8 cellular contexts compared by ENCODE assay signal in genomic region chr10:118800920-118801319, GRCh38. TPM values are rescaled to one million over a fixed set of nuclear protein-coding genes. Genes with fewer than 3 reads are reported as not detected.
DNase-seq lines count a peak whose midpoint lies in the region; ATAC-seq and TF ChIP-seq lines count a peak whose summit lies in the region.

No MANE protein-coding gene starts in this region.

- no peaks in the 10 kb centered on the region for H3K36me3 Mint-ChIP-seq in activated CD8-positive, alpha-beta T cell treated with anti-CD3 and anti-CD28 coated beads for 36 hours (ENCODE audit: low read depth)
- no peaks in the 10 kb centered on the region for H3K36me3 Mint-ChIP-seq in activated CD8-positive, alpha-beta T cell treated with anti-CD3 and anti-CD28 coated beads, Interleukin-2, amount 10 ng/mL, durations not matched to agents 7 days and 5 days (ENCODE audit: low read depth)

- CTCF ChIA-PET in activated CD8-positive, alpha-beta T cell treated with anti-CD3 and anti-CD28 coated beads for 36 hours (lab: Charles Lee) = interaction anchor here (1.0 to 1.5 kb wide), 5 partner anchors 8 to 201 kb away, joined by 3 read pairs; no protein-coding TSS in a partner anchor
- CTCF ChIA-PET in activated CD8-positive, alpha-beta T cell treated with anti-CD3 and anti-CD28 coated beads, Interleukin-2, amount 10 ng/mL, durations not matched to agents 7 days and 5 days (lab: Charles Lee) = interaction anchor here (1.0 kb wide), 1 partner anchor 67 kb away, joined by 3 read pairs; no protein-coding TSS in a partner anchor

- 36 to 48% methylated on average over 1 to 4 of the region's 4 CpGs for WGBS in transverse colon (ENCODE audit: low coverage in 1 of 2), 2 donors

- no peak overlapping the region for H3K4me3 Mint-ChIP-seq in activated CD8-positive, alpha-beta T cell treated with anti-CD3 and anti-CD28 coated beads for 36 hours
- no peak overlapping the region for H3K4me3 Mint-ChIP-seq in activated CD8-positive, alpha-beta T cell treated with anti-CD3 and anti-CD28 coated beads, Interleukin-2, amount 10 ng/mL, durations not matched to agents 7 days and 5 days

- H3K27me3 ChIP-seq in transverse colon = no peaks in the 10 kb centered on the region

- H3K4me1 ChIP-seq in transverse colon = peaks cover 0 to 3% (median 1%) of the 10 kb centered on the region in 4 donors

- H3K27me3 Mint-ChIP-seq in activated CD8-positive, alpha-beta T cell treated with anti-CD3 and anti-CD28 coated beads for 36 hours = peaks cover 11% of the 10 kb centered on the region
- peaks cover 9% of the 10 kb centered on the region for H3K27me3 Mint-ChIP-seq in activated CD8-positive, alpha-beta T cell treated with anti-CD3 and anti-CD28 coated beads, Interleukin-2, amount 10 ng/mL, durations not matched to agents 7 days and 5 days (ENCODE audit: low read depth)

- peak; percentile 22 for TF ChIP-seq CTCF in activated CD8-positive, alpha-beta T cell treated with anti-CD3 and anti-CD28 coated beads for 36 hours (IDR thresholded peaks at IDR 0.05)
- peak; percentile 23 to 56 (median 42) for TF ChIP-seq CTCF in transverse colon (IDR thresholded peaks at IDR 0.05)

- no peak overlapping the region for H3K27ac ChIP-seq in transverse colon

- H3K4me3 ChIP-seq in transverse colon = no peak overlapping the region

- H3K4me1 Mint-ChIP-seq in activated CD8-positive, alpha-beta T cell treated with anti-CD3 and anti-CD28 coated beads for 36 hours (ENCODE audit: low read depth) = peaks cover 4% of the 10 kb centered on the region
- no peaks in the 10 kb centered on the region for H3K4me1 Mint-ChIP-seq in activated CD8-positive, alpha-beta T cell treated with anti-CD3 and anti-CD28 coated beads, Interleukin-2, amount 10 ng/mL, durations not matched to agents 7 days and 5 days (ENCODE audit: low read depth)

- POLR2A ChIA-PET in activated CD8-positive, alpha-beta T cell treated with anti-CD3 and anti-CD28 coated beads for 36 hours (lab: Charles Lee) = no interaction called here
- POLR2A ChIA-PET in activated CD8-positive, alpha-beta T cell treated with anti-CD3 and anti-CD28 coated beads, Interleukin-2, amount 10 ng/mL, durations not matched to agents 7 days and 5 days (lab: Charles Lee) = no interaction called here

- ATAC-seq in activated CD8-positive, alpha-beta T cell treated with anti-CD3 and anti-CD28 coated beads for 36 hours = no peak
- ATAC-seq in activated CD8-positive, alpha-beta T cell treated with anti-CD3 and anti-CD28 coated beads, Interleukin-2, amount 10 ng/mL, durations not matched to agents 7 days and 5 days = no peak
- peak; percentile 78 for ATAC-seq in SK-N-SH treated with all-trans-retinoic acid at 6 μM for 48 hours
- peak; percentile 74 to 76 for ATAC-seq in left cardiac atrium
- no peak for ATAC-seq in HG03196 (IDR thresholded peaks at IDR 0.05; ENCODE audit: unreplicated experiment)
- no peak for ATAC-seq in HG02759 (IDR thresholded peaks at IDR 0.05; ENCODE audit: unreplicated experiment)

- in situ Hi-C loops in transverse colon (cut with MboI; ENCODE audit: low pct_ligation_motif_present in 1 of 4, low pct_unique_long_range_greater_than_20kb in 1 of 4, low sequenced_read_pairs in 3 of 4) = loop anchor here in 3 of 4 donors (25.0 kb wide), 1 partner anchor 239 kb away; no protein-coding TSS in a partner anchor

- intact Hi-C loops in activated CD8-positive, alpha-beta T cell treated with anti-CD3 and anti-CD28 coated beads for 36 hours (cut with micrococcal nuclease) = no loop called here
- intact Hi-C loops in left cardiac atrium (cut with DNase I) = loop anchor here (1.0 to 5.0 kb wide), 2 partner anchors 232 to 234 kb away; no protein-coding TSS in a partner anchor
- intact Hi-C loops in transverse colon (cut with DNase I; ENCODE audit: low total_unique reads) = no loop called here

- no peak overlapping the region for H3K27ac Mint-ChIP-seq in activated CD8-positive, alpha-beta T cell treated with anti-CD3 and anti-CD28 coated beads for 36 hours
- no peak overlapping the region for H3K27ac Mint-ChIP-seq in activated CD8-positive, alpha-beta T cell treated with anti-CD3 and anti-CD28 coated beads, Interleukin-2, amount 10 ng/mL, durations not matched to agents 7 days and 5 days

- peak; percentile 26 for DNase-seq in activated CD8-positive, alpha-beta T cell treated with anti-CD3 and anti-CD28 coated beads for 36 hours
- no peak for DNase-seq in activated CD8-positive, alpha-beta T cell treated with anti-CD3 and anti-CD28 coated beads, Interleukin-2, amount 10 ng/mL, durations not matched to agents 7 days and 5 days
- DNase-seq in left cardiac atrium (no peak), transverse colon (peak; percentile 35), GM03348 (ENCODE audit: low spot score) (no peak)

- TF ChIP-seq EP300 in transverse colon (IDR thresholded peaks at IDR 0.05; ENCODE audit: low read depth) = no peak

- H3K36me3 ChIP-seq in transverse colon = no peaks in the 10 kb centered on the region

- H3K9me3 Mint-ChIP-seq in activated CD8-positive, alpha-beta T cell treated with anti-CD3 and anti-CD28 coated beads for 36 hours = peaks cover 3% of the 10 kb centered on the region
- H3K9me3 Mint-ChIP-seq in activated CD8-positive, alpha-beta T cell treated with anti-CD3 and anti-CD28 coated beads, Interleukin-2, amount 10 ng/mL, durations not matched to agents 7 days and 5 days (ENCODE audit: insufficient read depth) = no peaks in the 10 kb centered on the region

- no peak for TF ChIP-seq POLR2A in transverse colon (IDR thresholded peaks at IDR 0.05)

- H3K9me3 ChIP-seq in transverse colon = no peaks in the 10 kb centered on the region

TF ChIP-seq in SK-N-SH treated with all-trans-retinoic acid at 6 μM for 48 hours, 23 proteins besides CTCF, POLR2A, EP300 and RAD21:
- TF ChIP-seq CSDC2 (CRISPR knock-in tag; IDR thresholded peaks at IDR 0.05) = no peak
- no peak for TF ChIP-seq TSHZ2 (CRISPR knock-in tag; IDR thresholded peaks at IDR 0.05)
- TF ChIP-seq OSR1 (CRISPR knock-in tag; IDR thresholded peaks at IDR 0.05) = no peak
- TF ChIP-seq ZC3H10 (CRISPR knock-in tag; IDR thresholded peaks at IDR 0.05) = no peak
- no peak for TF ChIP-seq ZFP3 (CRISPR knock-in tag; IDR thresholded peaks at IDR 0.05)
- no peak for TF ChIP-seq ARNTL (CRISPR knock-in tag; IDR thresholded peaks at IDR 0.05; ENCODE audit: borderline replicate concordance, low read depth)
- TF ChIP-seq CREB5 (CRISPR knock-in tag; IDR thresholded peaks at IDR 0.05; ENCODE audit: low read depth) = no peak
- no peak for TF ChIP-seq ISL1 (CRISPR knock-in tag; IDR thresholded peaks at IDR 0.05)
- no peak for TF ChIP-seq PPARA (CRISPR knock-in tag; IDR thresholded peaks at IDR 0.05; ENCODE audit: borderline replicate concordance)
- TF ChIP-seq POU6F1 (CRISPR knock-in tag; IDR thresholded peaks at IDR 0.05; ENCODE audit: borderline replicate concordance, low read depth) = no peak

RNA-seq across cellular contexts. Expression of gene CACUL1, which starts 46.1 kb away (rescaled TPM):
- 10 to 100 TPM; 25.6 to 26.1 TPM for total RNA-seq in activated CD8-positive, alpha-beta T cell treated with anti-CD3 and anti-CD28 coated beads for 36 hours
- 10 to 100 TPM; 25.5 to 30.2 TPM for total RNA-seq in activated CD8-positive, alpha-beta T cell treated with anti-CD3 and anti-CD28 coated beads, Interleukin-2, amount 10 ng/mL, durations not matched to agents 7 days and 5 days
- total RNA-seq in left cardiac atrium = 10 to 100 TPM; 25.1 to 26.1 TPM
- total RNA-seq in transverse colon = 10 to 100 TPM; 13.1 to 29.1 (median 23.2) TPM

Comparison
In these comparisons a context has a peak if more than half of its experiments do, and no peak if none do; other contexts are left out.
1. DNase-seq: peak in activated CD8-positive, alpha-beta T cell treated with anti-CD3 and anti-CD28 coated beads for 36 hours (single experiment) and transverse colon (single experiment); none in activated CD8-positive, alpha-beta T cell treated with anti-CD3 and anti-CD28 coated beads, Interleukin-2, amount 10 ng/mL, durations not matched to agents 7 days and 5 days (single experiment), left cardiac atrium (single experiment) and GM03348 (single experiment).
2. ATAC-seq: peak in SK-N-SH treated with all-trans-retinoic acid at 6 μM for 48 hours (single experiment) and left cardiac atrium (2 of 2); none in activated CD8-positive, alpha-beta T cell treated with anti-CD3 and anti-CD28 coated beads for 36 hours (single experiment), activated CD8-positive, alpha-beta T cell treated with anti-CD3 and anti-CD28 coated beads, Interleukin-2, amount 10 ng/mL, durations not matched to agents 7 days and 5 days (single experiment), HG03196 (single experiment) and HG02759 (single experiment).
3. intact Hi-C loops: an anchor here in left cardiac atrium (1.0 to 5.0 kb wide); none called in activated CD8-positive, alpha-beta T cell treated with anti-CD3 and anti-CD28 coated beads for 36 hours and transverse colon.